ENCODE assay signal across 26 cellular contexts in genomic region chr13:87972568-87972967, GRCh38.
"Had no signal": no experiment of that assay in that cellular context is flagged by ENCODE, and none has a peak within 500 bp of the region (broad histone marks: within the 10 kb centered on the region; RNA-seq: fewer than 3 reads in every experiment).

No MANE protein-coding gene starts in this region.

- H3K4me1 ChIP-seq: body of pancreas, colonic mucosa, gastrocnemius medialis, heart left ventricle had no signal

- DNase-seq: activated B cell treated with CpG ODN at 0.5 μM for 24 hours; activated CD4-positive, alpha-beta T cell treated with anti-CD3 and anti-CD28 coated beads for 48 hours; activated CD4-positive, alpha-beta T cell treated with anti-CD3 and anti-CD28 coated beads, Interleukin-2, amount 50 U/mL, for 1 hour; activated CD4-positive, alpha-beta T cell treated with anti-CD3 and anti-CD28 coated beads, Interleukin-2, amount 50 U/mL, for 48 hours; activated CD8-positive, alpha-beta memory T cell treated with anti-CD3 and anti-CD28 coated beads for 24 hours; activated CD8-positive, alpha-beta T cell treated with anti-CD3 and anti-CD28 coated beads for 36 hours; activated effector memory CD4-positive, alpha-beta T cell treated with Interleukin-2 at 50 U/mL for 16 hours; activated gamma-delta T cell treated with Interleukin-2 at 50 U/mL for 16 hours; activated naive CD4-positive, alpha-beta T cell treated with anti-CD3 and anti-CD28 coated beads, Interleukin-2, amount 50 U/mL, for 16 hours; activated naive CD4-positive, alpha-beta T cell treated with Interleukin-2 at 50 U/mL for 16 hours; activated T-cell treated with anti-CD3 and anti-CD28 coated beads, Interleukin-2, amount 50 U/mL, for 4 hours; amygdala; aorta; body of pancreas; caudate nucleus; colonic mucosa; effector CD8-positive, alpha-beta T cell; foreskin fibroblast; gastrocnemius medialis; glutamatergic neuron; heart left ventricle; T-helper 2 cell had no signal

- ATAC-seq: activated CD4-positive, CD25-positive, alpha-beta regulatory T cell treated with anti-CD3 and anti-CD28 coated beads, Interleukin-2, amount 50 U/mL, for 24 hours; activated CD8-positive, alpha-beta T cell treated with anti-CD3 and anti-CD28 coated beads for 36 hours; activated T-cell treated with anti-CD3 and anti-CD28 coated beads, Interleukin-2, amount 50 U/mL, for 4 hours; activated T-helper 17 cell treated with anti-CD3 and anti-CD28 coated beads, Interleukin-2, amount 50 U/mL, for 72 hours; body of pancreas; esophagus mucosa; gastrocnemius medialis; heart left ventricle had no signal

- H3K9me3 ChIP-seq: body of pancreas, colonic mucosa, gastrocnemius medialis, heart left ventricle had no signal

- H3K27ac ChIP-seq: body of pancreas, colonic mucosa, gastrocnemius medialis, heart left ventricle, VCaP had no signal

- H3K4me3 ChIP-seq: body of pancreas, colonic mucosa, gastrocnemius medialis, heart left ventricle had no signal

- H3K36me3 ChIP-seq: colonic mucosa, gastrocnemius medialis, heart left ventricle had no signal

- H3K27me3 ChIP-seq: body of pancreas, colonic mucosa, gastrocnemius medialis, heart left ventricle had no signal
